Comparison of ENCODE assay signal across 17 cellular contexts in genomic region chr9:107112707-107113243, GRCh38.
A peak's percentile ranks its signal among the peaks of the same experiment; 100 is the strongest.
DNase-seq lines count a peak whose midpoint lies in the region; ATAC-seq and TF ChIP-seq lines count a peak whose summit lies in the region.
"Had no signal": no experiment of that assay in that cellular context is flagged by ENCODE, and none has a peak within 500 bp of the region (broad histone marks: within the 10 kb centered on the region; RNA-seq: fewer than 3 reads in every experiment).

No MANE protein-coding gene starts in this region.

- H3K4me2 ChIP-seq in OCI-LY3 (ENCODE audit: low read length) (peak overlapping the region; percentile 73), mesendoderm (ENCODE audit: low read length) (no peak overlapping the region)
- H3K4me2 ChIP-seq: PC-9 had no signal

- no peak overlapping the region for H2BK120ac ChIP-seq in mesendoderm (ENCODE audit: low read depth, low read length)

- H3K9me3 ChIP-seq in OCI-LY3 (ENCODE audit: insufficient read depth, low read length), result no peaks in the 10 kb centered on the region
- H3K9me3 ChIP-seq: esophagus muscularis mucosa, ovary had no signal

- H4K5ac ChIP-seq in mesendoderm (ENCODE audit: low read length), result no peak overlapping the region

- no peak for TF ChIP-seq CTCF in OCI-LY3 (IDR thresholded peaks at IDR 0.05; ENCODE audit: low read depth, low read length)

- no peak overlapping the region for H2AK5ac ChIP-seq in mesendoderm (ENCODE audit: low read length)

- no peak overlapping the region for H2BK15ac ChIP-seq in mesendoderm (replicated peaks; ENCODE audit: low read depth)

- no peaks in the 10 kb centered on the region for H3K36me3 ChIP-seq in OCI-LY3 (replicated peaks; ENCODE audit: low read depth, low read length)
- H3K36me3 ChIP-seq in mesendoderm (ENCODE audit: control insufficient read depth, insufficient read depth, low read length), result no peaks in the 10 kb centered on the region
- H3K36me3 ChIP-seq: esophagus muscularis mucosa, ovary had no signal

- no peak overlapping the region for H3K4ac ChIP-seq in mesendoderm (ENCODE audit: low read depth, low read length)

- H3K79me2 ChIP-seq in OCI-LY3 (ENCODE audit: low read length), result no peaks in the 10 kb centered on the region
- no peaks in the 10 kb centered on the region for H3K79me2 ChIP-seq in mesendoderm (ENCODE audit: control insufficient read depth, insufficient read depth, low read length)

- H4K20me1 ChIP-seq in OCI-LY3 (ENCODE audit: insufficient read depth, low read length), result no peaks in the 10 kb centered on the region

- peak; percentile 87 for ATAC-seq in GM18867 (IDR thresholded peaks at IDR 0.05; ENCODE audit: unreplicated experiment)
- ATAC-seq in GM21526 (IDR thresholded peaks at IDR 0.05; ENCODE audit: low FRiP score, unreplicated experiment), result peak; percentile 82
- ATAC-seq in HG03066 (IDR thresholded peaks at IDR 0.05; ENCODE audit: low read depth, unreplicated experiment), result peak; percentile 86
- ATAC-seq: K562 had no signal

- no peaks in the 10 kb centered on the region for H3K79me1 ChIP-seq in mesendoderm (ENCODE audit: low read length)

- H3K4me3 ChIP-seq in OCI-LY3 (ENCODE audit: low read length), result peak overlapping the region; percentile 40
- H3K4me3 ChIP-seq in mesendoderm (ENCODE audit: low read length), result no peak overlapping the region
- H3K4me3 ChIP-seq: esophagus muscularis mucosa, K562, ovary, PC-9 had no signal

- no peak overlapping the region for H3K23ac ChIP-seq in mesendoderm (ENCODE audit: low read length)

- H3K9ac ChIP-seq in OCI-LY3 (ENCODE audit: low read length) (no peak overlapping the region), mesendoderm (ENCODE audit: low read length) (no peak overlapping the region)

- H3K4me1 ChIP-seq in OCI-LY3 (ENCODE audit: low read length), result peaks cover 42% of the 10 kb centered on the region
- no peaks in the 10 kb centered on the region for H3K4me1 ChIP-seq in mesendoderm (ENCODE audit: control insufficient read depth, low read depth, low read length)
- H3K4me1 ChIP-seq: esophagus muscularis mucosa had no signal

- DNase-seq in mesendoderm, result no peak
- no peak for DNase-seq in NCI-H2227 (lab: John Stamatoyannopoulos, UW; ENCODE audit: unreplicated experiment)
- DNase-seq in NCI-H526 (lab: John Stamatoyannopoulos, UW), result no peak
- no peak for DNase-seq in stimulated activated CD4-positive, alpha-beta T cell treated with anti-CD3 and anti-CD28 coated beads, Interleukin-4, amount 100 ng/mL, for 1 hour
- DNase-seq: activated CD4-positive, alpha-beta T cell treated with anti-CD3 and anti-CD28 coated beads, Interleukin-2, amount 50 U/mL, for 48 hours; activated naive CD4-positive, alpha-beta T cell; GF-D8; H9; ovary; PC-9 had no signal

- H2AFZ ChIP-seq in OCI-LY3 (ENCODE audit: low read depth, low read length), result no peak overlapping the region
- H2AFZ ChIP-seq: PC-9 had no signal

- no CpG with 5 or more reads among the region's 1 CpG for WGBS in mesendoderm (ENCODE audit: extremely low coverage, insufficient coverage, low lambda C conversion rate)

- no peak overlapping the region for H3K56ac ChIP-seq in mesendoderm (ENCODE audit: low read length)

- H3K27me3 ChIP-seq in OCI-LY3 (ENCODE audit: low read depth, low read length) (peaks cover 41% of the 10 kb centered on the region), mesendoderm (ENCODE audit: insufficient read depth, low read length, poor library complexity) (no peaks in the 10 kb centered on the region)
- H3K27me3 ChIP-seq: esophagus muscularis mucosa, ovary had no signal

- H3K27ac ChIP-seq in OCI-LY3 (ENCODE audit: low read length) (peak overlapping the region; percentile 4; the same call in 1 of the 2 replicates), mesendoderm (ENCODE audit: low read depth, low read length) (no peak overlapping the region)
- H3K27ac ChIP-seq: C4-2B, esophagus muscularis mucosa, ovary, PC-9 had no signal

- H3K18ac ChIP-seq in mesendoderm (ENCODE audit: low read length), result no peak overlapping the region

- no peak overlapping the region for H4K8ac ChIP-seq in mesendoderm (ENCODE audit: low read depth, low read length)

- no peak overlapping the region for H2BK5ac ChIP-seq in mesendoderm (ENCODE audit: low read length)
